Comparison of ENCODE assay signal across 25 cellular contexts in the genomic region with DNA sequence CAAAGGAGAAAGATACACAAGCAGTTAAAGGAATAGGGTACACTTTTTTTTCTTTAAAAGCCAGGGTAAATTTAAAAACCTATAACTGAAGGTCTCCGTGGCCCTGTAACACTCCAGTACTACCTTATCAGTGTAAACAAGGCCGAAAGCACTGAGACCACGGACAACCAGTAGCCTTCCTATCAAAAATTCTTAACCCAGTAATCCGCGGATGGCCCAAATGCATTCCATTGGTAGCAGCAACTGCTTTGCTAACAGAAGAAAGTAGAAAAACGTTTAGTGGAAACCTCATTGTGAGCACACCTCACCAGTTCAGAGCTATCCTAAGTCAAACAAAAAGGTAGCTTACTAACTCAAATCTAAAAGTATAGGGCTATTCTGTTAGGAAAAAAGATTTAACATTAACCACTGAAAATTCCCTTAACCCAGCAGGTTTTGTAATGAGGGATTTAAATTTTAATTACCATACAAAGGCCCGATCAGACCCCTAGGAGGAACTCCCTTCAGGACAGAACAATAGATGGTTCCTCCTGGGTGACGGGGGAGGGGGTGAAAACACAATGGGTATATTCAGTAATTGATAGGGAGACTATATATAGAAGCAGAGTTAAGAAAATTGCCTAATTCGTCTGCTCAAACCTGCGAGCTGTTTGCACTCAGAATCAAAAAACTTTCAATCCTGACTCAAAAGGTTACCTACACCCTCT.
"Had no signal": no experiment of that assay in that cellular context is flagged by ENCODE, and none has a peak within 500 bp of the region (broad histone marks: within the 10 kb centered on the region; RNA-seq: fewer than 3 reads in every experiment).

No MANE protein-coding gene starts in this region.

- DNase-seq: colonic mucosa; dermis blood vessel endothelial cell; effector CD4-positive, alpha-beta T cell; foreskin melanocyte; head of caudate nucleus; hippocampal formation; kidney; left cardiac atrium; left ventricle myocardium inferior; lower lobe of right lung; midbrain; spleen; stimulated activated CD4-positive, alpha-beta T cell treated with anti-CD3 and anti-CD28 coated beads, Interleukin-15, amount 100 ng/mL, for 24 hours; stimulated activated CD4-positive, alpha-beta T cell treated with anti-CD3 and anti-CD28 coated beads, Interleukin-1b, Interleukin-23, amount 100 ng/mL, for 48 hours; stimulated activated CD4-positive, alpha-beta T cell treated with anti-CD3 and anti-CD28 coated beads, Interleukin-4, amount 100 ng/mL, for 24 hours; stimulated activated naive CD8-positive, alpha-beta T cell treated with anti-CD3 and anti-CD28 coated beads, Interleukin-15, amount 100 ng/mL, for 72 hours; testis; upper lobe of right lung had no signal

- H3K27ac ChIP-seq: colonic mucosa, left ventricle myocardium inferior, lower lobe of right lung, neutrophil, spleen, testis, tibial nerve, upper lobe of right lung, vagina had no signal

- H3K4me3 Mint-ChIP-seq: memory B cell; nephron; stimulated activated memory B cell treated with anti-CD40 and anti-IgM and Interleukin-4, amounts not matched to agents 10 μg/mL and 1 μg/mL and 100 μg/mL, for 72 hours; stimulated activated naive CD8-positive, alpha-beta T cell treated with anti-CD3 and anti-CD28 coated beads, Interleukin-15, amount 100 ng/mL, for 72 hours had no signal

- FAIRE-seq: kidney had no signal

- H3K4me1 Mint-ChIP-seq: memory B cell; stimulated activated memory B cell treated with anti-CD40 and anti-IgM and Interleukin-4, amounts not matched to agents 10 μg/mL and 1 μg/mL and 100 μg/mL, for 72 hours; stimulated activated naive CD8-positive, alpha-beta T cell treated with anti-CD3 and anti-CD28 coated beads, Interleukin-15, amount 100 ng/mL, for 72 hours had no signal

- H3K4me1 ChIP-seq: colonic mucosa, left ventricle myocardium inferior, lower lobe of right lung, spleen, testis, tibial nerve, upper lobe of right lung, vagina had no signal

- H3K27ac Mint-ChIP-seq: memory B cell; nephron; stimulated activated memory B cell treated with anti-CD40 and anti-IgM and Interleukin-4, amounts not matched to agents 10 μg/mL and 1 μg/mL and 100 μg/mL, for 72 hours; stimulated activated naive CD8-positive, alpha-beta T cell treated with anti-CD3 and anti-CD28 coated beads, Interleukin-15, amount 100 ng/mL, for 72 hours had no signal

- H3K4me3 ChIP-seq: colonic mucosa, left ventricle myocardium inferior, lower lobe of right lung, spleen, testis, tibial nerve, upper lobe of right lung, vagina had no signal

- ATAC-seq: left cardiac atrium; lower lobe of right lung; sciatic nerve; stimulated activated memory B cell treated with anti-CD40 and anti-IgM and Interleukin-4, amounts not matched to agents 10 μg/mL and 1 μg/mL and 100 μg/mL, for 72 hours; stimulated activated naive CD8-positive, alpha-beta T cell treated with anti-CD3 and anti-CD28 coated beads, Interleukin-15, amount 100 ng/mL, for 72 hours; upper lobe of right lung had no signal

- H3K36me3 ChIP-seq: colonic mucosa, left ventricle myocardium inferior, lower lobe of right lung, neutrophil, spleen, tibial nerve, upper lobe of right lung, vagina had no signal

- H3K36me3 Mint-ChIP-seq: memory B cell; stimulated activated memory B cell treated with anti-CD40 and anti-IgM and Interleukin-4, amounts not matched to agents 10 μg/mL and 1 μg/mL and 100 μg/mL, for 72 hours had no signal

- H3K9me3 ChIP-seq: colonic mucosa, left ventricle myocardium inferior, lower lobe of right lung, neutrophil, testis, tibial nerve, upper lobe of right lung, vagina had no signal

- H3K27me3 ChIP-seq: colonic mucosa, neutrophil, spleen, testis, tibial nerve, upper lobe of right lung, vagina had no signal
